Comparison of ENCODE assay signal across 7 cellular contexts in the genomic region with DNA sequence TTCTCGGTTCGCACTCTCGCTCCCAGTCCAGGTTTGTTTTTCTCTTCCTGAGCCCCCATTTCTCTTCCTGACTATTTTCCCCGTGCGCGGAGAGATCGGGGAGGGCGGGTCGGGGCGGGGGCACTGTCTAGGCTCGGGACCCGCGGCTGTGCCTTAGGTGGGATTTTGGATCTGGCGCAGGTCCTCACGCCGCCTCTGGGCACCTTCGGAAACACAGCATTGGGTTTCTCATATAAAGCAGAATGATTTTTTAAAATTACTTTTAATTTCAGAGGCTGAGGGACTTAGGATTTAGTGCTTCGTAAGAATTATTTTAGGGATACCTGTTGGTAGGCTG. TPM values are rescaled to one million over a fixed set of nuclear protein-coding genes. Genes with fewer than 3 reads are reported as not detected.
DNase-seq lines count a peak whose midpoint lies in the region; ATAC-seq and TF ChIP-seq lines count a peak whose summit lies in the region.

No MANE protein-coding gene starts in this region.

- peaks cover 8% of the 10 kb centered on the region for H3K4me1 Mint-ChIP-seq in progenitor cell of endocrine pancreas (ENCODE audit: low read depth)

- peaks cover 84% of the 10 kb centered on the region for H3K27me3 Mint-ChIP-seq in progenitor cell of endocrine pancreas

- peak; percentile 16 for DNase-seq in GM19238 (ENCODE audit: insufficient read length, low spot score)
- peak; percentile 7 for DNase-seq in LoVo (ENCODE audit: low spot score)
- peak; percentile 62 for DNase-seq in activated T-cell treated with anti-CD3 and anti-CD28 coated beads, Interleukin-2, amount 50 U/mL, for 1 hour
- peak; percentile 38 to 66 for DNase-seq in foreskin fibroblast
- DNase-seq in progenitor cell of endocrine pancreas (ENCODE audit: low spot score, unreplicated experiment): peak; percentile 22
- DNase-seq in hepatic stellate cell (ENCODE audit: low spot score): no peak

- no peak overlapping the region for H3K27ac Mint-ChIP-seq in progenitor cell of endocrine pancreas

- TF ChIP-seq CTCF in foreskin fibroblast (IDR thresholded peaks at IDR 0.05; ENCODE audit: low read depth, low read length) (peak; percentile 24), progenitor cell of endocrine pancreas (IDR thresholded peaks at IDR 0.05; ENCODE audit: unreplicated experiment) (peak; percentile 63)

- H3K4me3 Mint-ChIP-seq in progenitor cell of endocrine pancreas (ENCODE audit: low read depth): peak overlapping the region; percentile 78

- H3K9me3 Mint-ChIP-seq in progenitor cell of endocrine pancreas (ENCODE audit: low read depth): no peaks in the 10 kb centered on the region

- ATAC-seq in HG03378 (IDR thresholded peaks at IDR 0.05; ENCODE audit: unreplicated experiment): no peak

- peak overlapping the region; percentile 59 to 66 for H3K4me3 ChIP-seq in foreskin fibroblast (ENCODE audit: low read depth in 1 of 2, low read length in 2 of 2)

- H3K36me3 Mint-ChIP-seq in progenitor cell of endocrine pancreas (ENCODE audit: insufficient read depth): no peaks in the 10 kb centered on the region

RNA-seq across cellular contexts. Expression of a gene that starts 0.3 kb away (rescaled TPM):
- total RNA-seq in progenitor cell of endocrine pancreas: not detected in 2 replicates

RNA-seq across cellular contexts. Expression of a gene that starts 55.3 kb away (rescaled TPM):
- total RNA-seq in progenitor cell of endocrine pancreas: 115 and 116 TPM in 2 replicates
